ENCODE assay signal across 21 cellular contexts in genomic region chr2:164523726-164524125, GRCh38.
"Had no signal": no experiment of that assay in that cellular context is flagged by ENCODE, and none has a peak within 500 bp of the region (broad histone marks: within the 10 kb centered on the region; RNA-seq: fewer than 3 reads in every experiment).

No MANE protein-coding gene starts in this region.

- H3K27me3 ChIP-seq: ascending aorta, left lung, pancreas, right atrium auricular region, spleen, tibial nerve had no signal

- ATAC-seq: left lung; lower lobe of right lung; naive thymus-derived CD4-positive, alpha-beta T cell; pancreas had no signal

- H3K4me3 ChIP-seq: ascending aorta, left lung, lower lobe of right lung, pancreas, prostate gland, right atrium auricular region, spleen, tibial nerve had no signal

- H3K27ac Mint-ChIP-seq: activated naive CD4-positive, alpha-beta T cell treated with anti-CD3 and anti-CD28 coated beads for 36 hours; activated naive CD8-positive, alpha-beta T cell treated with anti-CD3 and anti-CD28 coated beads, Interleukin-2, amount 10 ng/mL, durations not matched to agents 7 days and 5 days; naive thymus-derived CD4-positive, alpha-beta T cell; T-helper 2 cell treated with Interferon-gamma antibody and Interleukin-4, amounts not matched to agents 5 μg/mL and 100 μg/mL, for 36 hours had no signal

- H3K9me3 Mint-ChIP-seq: activated naive CD8-positive, alpha-beta T cell treated with anti-CD3 and anti-CD28 coated beads, Interleukin-2, amount 10 ng/mL, durations not matched to agents 7 days and 5 days had no signal

- DNase-seq: activated CD4-positive, alpha-beta T cell treated with anti-CD3 and anti-CD28 coated beads for 4 hours; activated CD4-positive, alpha-beta T cell treated with anti-CD3 and anti-CD28 coated beads, Interleukin-2, amount 50 U/mL, for 4 hours; activated CD8-positive, alpha-beta memory T cell treated with anti-CD3 and anti-CD28 coated beads for 24 hours; activated effector memory CD4-positive, alpha-beta T cell treated with anti-CD3 and anti-CD28 coated beads, Interleukin-2, amount 50 U/mL, for 16 hours; activated naive CD4-positive, alpha-beta T cell treated with anti-CD3 and anti-CD28 coated beads for 36 hours; activated naive CD8-positive, alpha-beta T cell treated with anti-CD3 and anti-CD28 coated beads, Interleukin-2, amount 10 ng/mL, durations not matched to agents 7 days and 5 days; foreskin melanocyte; left lung; lower lobe of right lung; mesendoderm; naive thymus-derived CD4-positive, alpha-beta T cell; pancreas; spleen; stimulated activated CD4-positive, alpha-beta T cell treated with anti-CD3 and anti-CD28 coated beads, Interleukin-2, amount 100 ng/mL, for 48 hours; stimulated activated naive CD4-positive, alpha-beta T cell treated with Interleukin-2 at 50 U/mL for 16 hours; T-helper 1 cell had no signal

- H3K36me3 ChIP-seq: ascending aorta, left lung, lower lobe of right lung, prostate gland, right atrium auricular region, spleen had no signal

- H3K9me3 ChIP-seq: ascending aorta, lower lobe of right lung, pancreas, prostate gland had no signal

- H3K4me1 ChIP-seq: ascending aorta, left lung, lower lobe of right lung, prostate gland, right atrium auricular region, spleen, tibial nerve had no signal

- H3K36me3 Mint-ChIP-seq: activated naive CD8-positive, alpha-beta T cell treated with anti-CD3 and anti-CD28 coated beads, Interleukin-2, amount 10 ng/mL, durations not matched to agents 7 days and 5 days; naive thymus-derived CD4-positive, alpha-beta T cell had no signal
